ENCODE assay signal across 1 cellular context in the genomic region with DNA sequence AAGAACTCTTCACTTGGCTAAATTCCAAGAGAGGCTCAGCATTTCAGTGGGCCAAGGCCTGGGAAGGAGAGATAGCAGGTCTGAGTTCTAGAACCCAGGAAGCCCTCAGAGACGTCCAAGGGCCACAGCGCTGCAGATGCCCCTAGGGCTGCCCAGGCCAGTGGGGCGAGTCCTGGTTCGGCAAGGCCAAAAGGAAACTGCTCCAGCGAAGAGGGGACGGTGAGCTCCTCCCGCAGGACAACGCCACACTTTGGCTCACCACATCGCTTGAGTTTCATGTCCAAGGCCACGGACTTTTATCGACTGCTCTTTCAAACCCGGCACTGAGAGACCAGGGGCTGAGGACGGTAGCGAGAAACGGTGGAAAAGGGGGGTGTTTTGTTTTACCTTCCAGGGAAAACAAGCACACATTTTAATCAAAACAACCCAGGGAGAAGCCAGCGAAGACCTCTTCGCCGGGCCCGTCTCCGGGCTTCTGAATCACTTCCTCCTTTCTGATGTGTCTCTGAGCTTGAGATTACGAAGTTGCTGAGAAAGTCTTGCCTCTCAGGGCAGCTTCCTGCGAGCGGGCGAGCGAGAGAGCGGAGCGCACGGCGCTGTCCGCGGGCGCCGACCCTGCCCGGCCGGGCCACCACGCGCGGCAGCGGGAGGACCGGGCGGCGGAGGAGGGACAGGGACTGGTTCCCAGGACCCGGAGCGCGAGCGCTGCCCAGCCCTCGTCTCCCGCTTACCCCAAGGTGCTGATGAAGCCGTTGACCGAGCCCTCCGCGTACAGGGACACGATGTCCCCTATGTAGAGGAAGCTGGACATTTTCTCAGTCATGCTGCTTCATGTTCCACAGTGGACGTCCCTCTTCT.
TF ChIP-seq lines count a peak whose summit lies in the region.

No MANE protein-coding gene starts in this region.

TF ChIP-seq in K562, 482 proteins besides CTCF, POLR2A, EP300 and RAD21 (continued from another document):
- TF ChIP-seq, protein P1, sequence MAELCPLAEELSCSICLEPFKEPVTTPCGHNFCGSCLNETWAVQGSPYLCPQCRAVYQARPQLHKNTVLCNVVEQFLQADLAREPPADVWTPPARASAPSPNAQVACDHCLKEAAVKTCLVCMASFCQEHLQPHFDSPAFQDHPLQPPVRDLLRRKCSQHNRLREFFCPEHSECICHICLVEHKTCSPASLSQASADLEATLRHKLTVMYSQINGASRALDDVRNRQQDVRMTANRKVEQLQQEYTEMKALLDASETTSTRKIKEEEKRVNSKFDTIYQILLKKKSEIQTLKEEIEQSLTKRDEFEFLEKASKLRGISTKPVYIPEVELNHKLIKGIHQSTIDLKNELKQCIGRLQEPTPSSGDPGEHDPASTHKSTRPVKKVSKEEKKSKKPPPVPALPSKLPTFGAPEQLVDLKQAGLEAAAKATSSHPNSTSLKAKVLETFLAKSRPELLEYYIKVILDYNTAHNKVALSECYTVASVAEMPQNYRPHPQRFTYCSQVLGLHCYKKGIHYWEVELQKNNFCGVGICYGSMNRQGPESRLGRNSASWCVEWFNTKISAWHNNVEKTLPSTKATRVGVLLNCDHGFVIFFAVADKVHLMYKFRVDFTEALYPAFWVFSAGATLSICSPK (IDR thresholded peaks at IDR 0.05; ENCODE audit: borderline replicate concordance), result no peak
- TF ChIP-seq FOXA1 (IDR thresholded peaks at IDR 0.05; ENCODE audit: borderline replicate concordance) (no peak), ZFP30 (CRISPR knock-in tag; IDR thresholded peaks at IDR 0.05; ENCODE audit: borderline replicate concordance) (no peak), RAD51 (IDR thresholded peaks at IDR 0.05; ENCODE audit: borderline replicate concordance, low read depth) (no peak), SMARCE1 (IDR thresholded peaks at IDR 0.05) (peak; percentile 48; the same call in 1 of the 2 replicates), TEAD1 (CRISPR knock-in tag; IDR thresholded peaks at IDR 0.05) (0 out of 4 replicates have a peak, but pooled peaks of 1 of the 2 experiments have one; percentile 9), ZNF324 (CRISPR knock-in tag; IDR thresholded peaks at IDR 0.05) (no peak), TAF1 (IDR thresholded peaks at IDR 0.05; ENCODE audit: control insufficient read depth, extremely low read depth, insufficient read depth, low read length, severe bottlenecking) (peak; percentile 29), MAFG (tag; conservative IDR thresholded peaks at IDR 0.05) (no peak), ZNF695 (CRISPR knock-in tag; IDR thresholded peaks at IDR 0.05) (no peak), CBX1 (IDR thresholded peaks at IDR 0.05; ENCODE audit: low read depth) (no peak), ZNF274 (IDR thresholded peaks at IDR 0.05; ENCODE audit: borderline replicate concordance, low read depth, low read length) (no peak), CREM (IDR thresholded peaks at IDR 0.05; ENCODE audit: low read depth) (no peak), BRD9 (IDR thresholded peaks at IDR 0.05; ENCODE audit: low read depth, partially characterized antibody) (no peak), TAF9B (IDR thresholded peaks at IDR 0.05; ENCODE audit: partially characterized antibody) (no peak), ARNT (IDR thresholded peaks at IDR 0.05) (no peak), NFE2 (IDR thresholded peaks at IDR 0.05; ENCODE audit: low read depth) (no peak), SREBF2 (CRISPR knock-in tag; IDR thresholded peaks at IDR 0.05) (no peak), U2AF2 (optimal IDR thresholded peaks at IDR 0.05; ENCODE audit: low read depth, low read length) (no peak), ZNF766 (CRISPR knock-in tag; conservative IDR thresholded peaks at IDR 0.05) (no peak), IRF2 (CRISPR knock-in tag; IDR thresholded peaks at IDR 0.05) (no peak), KAT8 (IDR thresholded peaks at IDR 0.05; ENCODE audit: low read depth) (no peak), GATA2 (CRISPR knock-in tag; IDR thresholded peaks at IDR 0.05) (0 out of 2 replicates have a peak, but pooled peaks have one; percentile 15)
- TF ChIP-seq, protein P2, sequence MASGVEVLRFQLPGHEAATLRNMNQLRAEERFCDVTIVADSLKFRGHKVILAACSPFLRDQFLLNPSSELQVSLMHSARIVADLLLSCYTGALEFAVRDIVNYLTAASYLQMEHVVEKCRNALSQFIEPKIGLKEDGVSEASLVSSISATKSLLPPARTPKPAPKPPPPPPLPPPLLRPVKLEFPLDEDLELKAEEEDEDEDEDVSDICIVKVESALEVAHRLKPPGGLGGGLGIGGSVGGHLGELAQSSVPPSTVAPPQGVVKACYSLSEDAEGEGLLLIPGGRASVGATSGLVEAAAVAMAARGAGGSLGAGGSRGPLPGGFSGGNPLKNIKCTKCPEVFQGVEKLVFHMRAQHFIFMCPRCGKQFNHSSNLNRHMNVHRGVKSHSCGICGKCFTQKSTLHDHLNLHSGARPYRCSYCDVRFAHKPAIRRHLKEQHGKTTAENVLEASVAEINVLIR (CRISPR knock-in tag; IDR thresholded peaks at IDR 0.05), result no peak
- TF ChIP-seq, protein P3, sequence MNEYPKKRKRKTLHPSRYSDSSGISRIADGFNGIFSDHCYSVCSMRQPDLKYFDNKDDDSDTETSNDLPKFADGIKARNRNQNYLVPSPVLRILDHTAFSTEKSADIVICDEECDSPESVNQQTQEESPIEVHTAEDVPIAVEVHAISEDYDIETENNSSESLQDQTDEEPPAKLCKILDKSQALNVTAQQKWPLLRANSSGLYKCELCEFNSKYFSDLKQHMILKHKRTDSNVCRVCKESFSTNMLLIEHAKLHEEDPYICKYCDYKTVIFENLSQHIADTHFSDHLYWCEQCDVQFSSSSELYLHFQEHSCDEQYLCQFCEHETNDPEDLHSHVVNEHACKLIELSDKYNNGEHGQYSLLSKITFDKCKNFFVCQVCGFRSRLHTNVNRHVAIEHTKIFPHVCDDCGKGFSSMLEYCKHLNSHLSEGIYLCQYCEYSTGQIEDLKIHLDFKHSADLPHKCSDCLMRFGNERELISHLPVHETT (CRISPR knock-in tag; conservative IDR thresholded peaks at IDR 0.05 in 1 of 2, IDR thresholded peaks at IDR 0.05 in 1 of 2), result no peak
- TF ChIP-seq, protein P4, sequence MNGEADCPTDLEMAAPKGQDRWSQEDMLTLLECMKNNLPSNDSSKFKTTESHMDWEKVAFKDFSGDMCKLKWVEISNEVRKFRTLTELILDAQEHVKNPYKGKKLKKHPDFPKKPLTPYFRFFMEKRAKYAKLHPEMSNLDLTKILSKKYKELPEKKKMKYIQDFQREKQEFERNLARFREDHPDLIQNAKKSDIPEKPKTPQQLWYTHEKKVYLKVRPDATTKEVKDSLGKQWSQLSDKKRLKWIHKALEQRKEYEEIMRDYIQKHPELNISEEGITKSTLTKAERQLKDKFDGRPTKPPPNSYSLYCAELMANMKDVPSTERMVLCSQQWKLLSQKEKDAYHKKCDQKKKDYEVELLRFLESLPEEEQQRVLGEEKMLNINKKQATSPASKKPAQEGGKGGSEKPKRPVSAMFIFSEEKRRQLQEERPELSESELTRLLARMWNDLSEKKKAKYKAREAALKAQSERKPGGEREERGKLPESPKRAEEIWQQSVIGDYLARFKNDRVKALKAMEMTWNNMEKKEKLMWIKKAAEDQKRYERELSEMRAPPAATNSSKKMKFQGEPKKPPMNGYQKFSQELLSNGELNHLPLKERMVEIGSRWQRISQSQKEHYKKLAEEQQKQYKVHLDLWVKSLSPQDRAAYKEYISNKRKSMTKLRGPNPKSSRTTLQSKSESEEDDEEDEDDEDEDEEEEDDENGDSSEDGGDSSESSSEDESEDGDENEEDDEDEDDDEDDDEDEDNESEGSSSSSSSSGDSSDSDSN (IDR thresholded peaks at IDR 0.05; ENCODE audit: borderline replicate concordance in 1 of 2, low read depth in 2 of 2, low read length in 2 of 2), result peak in 1 of 2 experiments; percentile 98; a peak in 3 of 4 replicates
- TF ChIP-seq, protein P5, sequence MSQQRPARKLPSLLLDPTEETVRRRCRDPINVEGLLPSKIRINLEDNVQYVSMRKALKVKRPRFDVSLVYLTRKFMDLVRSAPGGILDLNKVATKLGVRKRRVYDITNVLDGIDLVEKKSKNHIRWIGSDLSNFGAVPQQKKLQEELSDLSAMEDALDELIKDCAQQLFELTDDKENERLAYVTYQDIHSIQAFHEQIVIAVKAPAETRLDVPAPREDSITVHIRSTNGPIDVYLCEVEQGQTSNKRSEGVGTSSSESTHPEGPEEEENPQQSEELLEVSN (IDR thresholded peaks at IDR 0.05; ENCODE audit: borderline replicate concordance in 1 of 2, extremely low read depth in 1 of 2, insufficient read depth in 1 of 2, insufficient read length in 1 of 2, low read depth in 1 of 2, low read length in 1 of 2, poor library complexity in 1 of 2, severe bottlenecking in 1 of 2), result peak in 1 of 2 experiments; percentile 5
- TF ChIP-seq, protein P6, sequence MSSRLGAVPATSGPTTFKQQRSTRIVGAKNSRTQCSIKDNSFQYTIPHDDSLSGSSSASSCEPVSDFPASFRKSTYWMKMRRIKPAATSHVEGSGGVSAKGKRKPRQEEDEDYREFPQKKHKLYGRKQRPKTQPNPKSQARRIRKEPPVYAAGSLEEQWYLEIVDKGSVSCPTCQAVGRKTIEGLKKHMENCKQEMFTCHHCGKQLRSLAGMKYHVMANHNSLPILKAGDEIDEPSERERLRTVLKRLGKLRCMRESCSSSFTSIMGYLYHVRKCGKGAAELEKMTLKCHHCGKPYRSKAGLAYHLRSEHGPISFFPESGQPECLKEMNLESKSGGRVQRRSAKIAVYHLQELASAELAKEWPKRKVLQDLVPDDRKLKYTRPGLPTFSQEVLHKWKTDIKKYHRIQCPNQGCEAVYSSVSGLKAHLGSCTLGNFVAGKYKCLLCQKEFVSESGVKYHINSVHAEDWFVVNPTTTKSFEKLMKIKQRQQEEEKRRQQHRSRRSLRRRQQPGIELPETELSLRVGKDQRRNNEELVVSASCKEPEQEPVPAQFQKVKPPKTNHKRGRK (tag; IDR thresholded peaks at IDR 0.05), result no peak
- TF ChIP-seq, protein P7, sequence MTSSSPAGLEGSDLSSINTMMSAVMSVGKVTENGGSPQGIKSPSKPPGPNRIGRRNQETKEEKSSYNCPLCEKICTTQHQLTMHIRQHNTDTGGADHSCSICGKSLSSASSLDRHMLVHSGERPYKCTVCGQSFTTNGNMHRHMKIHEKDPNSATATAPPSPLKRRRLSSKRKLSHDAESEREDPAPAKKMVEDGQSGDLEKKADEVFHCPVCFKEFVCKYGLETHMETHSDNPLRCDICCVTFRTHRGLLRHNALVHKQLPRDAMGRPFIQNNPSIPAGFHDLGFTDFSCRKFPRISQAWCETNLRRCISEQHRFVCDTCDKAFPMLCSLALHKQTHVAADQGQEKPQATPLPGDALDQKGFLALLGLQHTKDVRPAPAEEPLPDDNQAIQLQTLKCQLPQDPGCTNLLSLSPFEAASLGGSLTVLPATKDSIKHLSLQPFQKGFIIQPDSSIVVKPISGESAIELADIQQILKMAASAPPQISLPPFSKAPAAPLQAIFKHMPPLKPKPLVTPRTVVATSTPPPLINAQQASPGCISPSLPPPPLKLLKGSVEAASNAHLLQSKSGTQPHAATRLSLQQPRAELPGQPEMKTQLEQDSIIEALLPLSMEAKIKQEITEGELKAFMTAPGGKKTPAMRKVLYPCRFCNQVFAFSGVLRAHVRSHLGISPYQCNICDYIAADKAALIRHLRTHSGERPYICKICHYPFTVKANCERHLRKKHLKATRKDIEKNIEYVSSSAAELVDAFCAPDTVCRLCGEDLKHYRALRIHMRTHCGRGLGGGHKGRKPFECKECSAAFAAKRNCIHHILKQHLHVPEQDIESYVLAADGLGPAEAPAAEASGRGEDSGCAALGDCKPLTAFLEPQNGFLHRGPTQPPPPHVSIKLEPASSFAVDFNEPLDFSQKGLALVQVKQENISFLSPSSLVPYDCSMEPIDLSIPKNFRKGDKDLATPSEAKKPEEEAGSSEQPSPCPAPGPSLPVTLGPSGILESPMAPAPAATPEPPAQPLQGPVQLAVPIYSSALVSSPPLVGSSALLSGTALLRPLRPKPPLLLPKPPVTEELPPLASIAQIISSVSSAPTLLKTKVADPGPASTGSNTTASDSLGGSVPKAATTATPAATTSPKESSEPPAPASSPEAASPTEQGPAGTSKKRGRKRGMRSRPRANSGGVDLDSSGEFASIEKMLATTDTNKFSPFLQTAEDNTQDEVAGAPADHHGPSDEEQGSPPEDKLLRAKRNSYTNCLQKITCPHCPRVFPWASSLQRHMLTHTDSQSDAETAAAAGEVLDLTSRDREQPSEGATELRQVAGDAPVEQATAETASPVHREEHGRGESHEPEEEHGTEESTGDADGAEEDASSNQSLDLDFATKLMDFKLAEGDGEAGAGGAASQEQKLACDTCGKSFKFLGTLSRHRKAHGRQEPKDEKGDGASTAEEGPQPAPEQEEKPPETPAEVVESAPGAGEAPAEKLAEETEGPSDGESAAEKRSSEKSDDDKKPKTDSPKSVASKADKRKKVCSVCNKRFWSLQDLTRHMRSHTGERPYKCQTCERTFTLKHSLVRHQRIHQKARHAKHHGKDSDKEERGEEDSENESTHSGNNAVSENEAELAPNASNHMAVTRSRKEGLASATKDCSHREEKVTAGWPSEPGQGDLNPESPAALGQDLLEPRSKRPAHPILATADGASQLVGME (CRISPR knock-in tag; IDR thresholded peaks at IDR 0.05), result no peak
- TF ChIP-seq, protein P8, sequence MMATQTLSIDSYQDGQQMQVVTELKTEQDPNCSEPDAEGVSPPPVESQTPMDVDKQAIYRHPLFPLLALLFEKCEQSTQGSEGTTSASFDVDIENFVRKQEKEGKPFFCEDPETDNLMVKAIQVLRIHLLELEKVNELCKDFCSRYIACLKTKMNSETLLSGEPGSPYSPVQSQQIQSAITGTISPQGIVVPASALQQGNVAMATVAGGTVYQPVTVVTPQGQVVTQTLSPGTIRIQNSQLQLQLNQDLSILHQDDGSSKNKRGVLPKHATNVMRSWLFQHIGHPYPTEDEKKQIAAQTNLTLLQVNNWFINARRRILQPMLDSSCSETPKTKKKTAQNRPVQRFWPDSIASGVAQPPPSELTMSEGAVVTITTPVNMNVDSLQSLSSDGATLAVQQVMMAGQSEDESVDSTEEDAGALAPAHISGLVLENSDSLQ (IDR thresholded peaks at IDR 0.05), result no peak
- TF ChIP-seq, protein P9, sequence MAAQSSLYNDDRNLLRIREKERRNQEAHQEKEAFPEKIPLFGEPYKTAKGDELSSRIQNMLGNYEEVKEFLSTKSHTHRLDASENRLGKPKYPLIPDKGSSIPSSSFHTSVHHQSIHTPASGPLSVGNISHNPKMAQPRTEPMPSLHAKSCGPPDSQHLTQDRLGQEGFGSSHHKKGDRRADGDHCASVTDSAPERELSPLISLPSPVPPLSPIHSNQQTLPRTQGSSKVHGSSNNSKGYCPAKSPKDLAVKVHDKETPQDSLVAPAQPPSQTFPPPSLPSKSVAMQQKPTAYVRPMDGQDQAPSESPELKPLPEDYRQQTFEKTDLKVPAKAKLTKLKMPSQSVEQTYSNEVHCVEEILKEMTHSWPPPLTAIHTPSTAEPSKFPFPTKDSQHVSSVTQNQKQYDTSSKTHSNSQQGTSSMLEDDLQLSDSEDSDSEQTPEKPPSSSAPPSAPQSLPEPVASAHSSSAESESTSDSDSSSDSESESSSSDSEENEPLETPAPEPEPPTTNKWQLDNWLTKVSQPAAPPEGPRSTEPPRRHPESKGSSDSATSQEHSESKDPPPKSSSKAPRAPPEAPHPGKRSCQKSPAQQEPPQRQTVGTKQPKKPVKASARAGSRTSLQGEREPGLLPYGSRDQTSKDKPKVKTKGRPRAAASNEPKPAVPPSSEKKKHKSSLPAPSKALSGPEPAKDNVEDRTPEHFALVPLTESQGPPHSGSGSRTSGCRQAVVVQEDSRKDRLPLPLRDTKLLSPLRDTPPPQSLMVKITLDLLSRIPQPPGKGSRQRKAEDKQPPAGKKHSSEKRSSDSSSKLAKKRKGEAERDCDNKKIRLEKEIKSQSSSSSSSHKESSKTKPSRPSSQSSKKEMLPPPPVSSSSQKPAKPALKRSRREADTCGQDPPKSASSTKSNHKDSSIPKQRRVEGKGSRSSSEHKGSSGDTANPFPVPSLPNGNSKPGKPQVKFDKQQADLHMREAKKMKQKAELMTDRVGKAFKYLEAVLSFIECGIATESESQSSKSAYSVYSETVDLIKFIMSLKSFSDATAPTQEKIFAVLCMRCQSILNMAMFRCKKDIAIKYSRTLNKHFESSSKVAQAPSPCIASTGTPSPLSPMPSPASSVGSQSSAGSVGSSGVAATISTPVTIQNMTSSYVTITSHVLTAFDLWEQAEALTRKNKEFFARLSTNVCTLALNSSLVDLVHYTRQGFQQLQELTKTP (IDR thresholded peaks at IDR 0.05; ENCODE audit: low read depth in 1 of 2, partially characterized antibody in 2 of 2), result peak in 1 of 2 experiments; percentile 30
